ENCODE assay signal across 8 cellular contexts in genomic region chr1:10032590-10033358, GRCh38. TPM values are rescaled to one million over a fixed set of nuclear protein-coding genes. Genes with fewer than 3 reads are reported as not detected.
A peak's percentile ranks its signal among the peaks of the same experiment; 100 is the strongest.
DNase-seq lines count a peak whose midpoint lies in the region; ATAC-seq and TF ChIP-seq lines count a peak whose summit lies in the region.

Gene UBE4B (plus strand): TSS chr1:10032958. CDS start chr1:10033671, 713 bp downstream.

- peak; percentile 96 to 100 (median 98) for DNase-seq in CD4-positive, alpha-beta T cell
- DNase-seq in NCI-H82 (lab: John Stamatoyannopoulos, UW) = peak; percentile 100
- peak; percentile 98 for DNase-seq in activated CD4-positive, alpha-beta T cell treated with anti-CD3 and anti-CD28 coated beads, Interleukin-2, amount 50 U/mL, for 48 hours
- DNase-seq in dermis microvascular lymphatic vessel endothelial cell (ENCODE audit: low read depth in 2 of 2) = peak; percentile 93 to 99
- peak; percentile 98 to 99 (median 99) for DNase-seq in right lobe of liver
- peak; percentile 98 for DNase-seq in stimulated activated CD4-positive, alpha-beta T cell treated with anti-CD3 and anti-CD28 coated beads, Interleukin-4, amount 100 ng/mL, for 4 hours

- no peaks in the 10 kb centered on the region for H3K9me3 Mint-ChIP-seq in CD4-positive, alpha-beta T cell

- TF ChIP-seq CTCF in CD4-positive, alpha-beta T cell (IDR thresholded peaks at IDR 0.05) = peak; percentile 74
- TF ChIP-seq CTCF in right lobe of liver (IDR thresholded peaks at IDR 0.05) = peak; percentile 88 to 97 (median 94)

- H3K27me3 Mint-ChIP-seq in CD4-positive, alpha-beta T cell = no peaks in the 10 kb centered on the region

- CTCF ChIA-PET in CD4-positive, alpha-beta T cell (lab: Charles Lee) = interaction anchor here (1.0 to 2.8 kb wide), 2 partner anchors 82 to 119 kb away, joined by 3 to 24 read pairs; no protein-coding TSS in a partner anchor

- H3K27ac Mint-ChIP-seq in CD4-positive, alpha-beta T cell = peak within 1 kb of the TSS; percentile 99

- H3K4me3 Mint-ChIP-seq in CD4-positive, alpha-beta T cell = peak within 1 kb of the TSS; percentile 98

- peaks cover 30% of the 10 kb centered on the region for H3K4me1 Mint-ChIP-seq in CD4-positive, alpha-beta T cell (ENCODE audit: low read depth)

- peak; percentile 93 for ATAC-seq in CD4-positive, alpha-beta T cell (ENCODE audit: poor library complexity)
- ATAC-seq in GM19438 (IDR thresholded peaks at IDR 0.05; ENCODE audit: low read depth, unreplicated experiment) (peak; percentile 91), HG03575 (IDR thresholded peaks at IDR 0.05; ENCODE audit: extremely low read depth, insufficient number of reproducible peaks, low FRiP score, unreplicated experiment) (peak; percentile 61), right lobe of liver (peak; percentile 96 to 100 (median 98))

- H3K36me3 Mint-ChIP-seq in CD4-positive, alpha-beta T cell (ENCODE audit: low read depth) = peaks cover 28% of the 10 kb centered on the region

- H3K27ac ChIP-seq in CD4-positive, alpha-beta T cell (ENCODE audit: low read depth, low read length) = peak within 1 kb of the TSS; percentile 91
- H3K27ac ChIP-seq in right lobe of liver = peak within 1 kb of the TSS; percentile 87 to 91 (median 88)

- H3K27me3 ChIP-seq in CD4-positive, alpha-beta T cell (ENCODE audit: control insufficient read depth, insufficient read depth, low read length) = no peaks in the 10 kb centered on the region
- no peaks in the 10 kb centered on the region for H3K27me3 ChIP-seq in right lobe of liver

- POLR2A ChIA-PET in CD4-positive, alpha-beta T cell (lab: Charles Lee) = interaction anchor here (1.3 kb wide), 3 partner anchors 82 to 122 kb away, joined by 3 to 5 read pairs (median 5); partner anchors contain the start of genes LZIC and NMNAT1

- no peaks in the 10 kb centered on the region for H3K9me3 ChIP-seq in CD4-positive, alpha-beta T cell (ENCODE audit: control insufficient read depth, low read length)
- H3K9me3 ChIP-seq in right lobe of liver = no peaks in the 10 kb centered on the region

- peak within 1 kb of the TSS; percentile 97 to 100 (median 99) for H3K4me3 ChIP-seq in right lobe of liver

- H3K36me3 ChIP-seq in right lobe of liver = peaks cover 0 to 8% (median 0%) of the 10 kb centered on the region in 4 donors

- intact Hi-C loops in CD4-positive, alpha-beta T cell (cut with DNase I, micrococcal nuclease) = loop anchor here (1.0 to 10.0 kb wide), 17 partner anchors 82 to 1775 kb away; partner anchors contain the start of genes CENPS (in 1 of the 2), CLCN6 (in 1 of the 2), CTNNBIP1 (in 1 of the 2) and DFFA (in 1 of the 2)
- intact Hi-C loops in right lobe of liver (cut with DNase I) = loop anchor here in 1 of 2 donors (10.0 kb wide), 1 partner anchor 158 kb away; no protein-coding TSS in a partner anchor

- WGBS in right lobe of liver (ENCODE audit: insufficient coverage, low coverage, low lambda C conversion rate, missing lambda C conversion rate) = under 1% methylated on average over 32 of the region's 73 CpGs

- peak; percentile 24 for TF ChIP-seq POLR2A in right lobe of liver (IDR thresholded peaks at IDR 0.05)

- peaks cover 0 to 16% (median 2%) of the 10 kb centered on the region in 4 donors for H3K4me1 ChIP-seq in right lobe of liver

RNA-seq across cellular contexts. Expression of gene UBE4B, which starts in this region (rescaled TPM):
- 10 to 100 TPM; 27.9 to 28.7 TPM for total RNA-seq in CD4-positive, alpha-beta T cell
- 16.4 and 20.7 TPM in 2 replicates for total RNA-seq in dermis microvascular lymphatic vessel endothelial cell
- 10 to 100 TPM; 11.4 to 27.9 (median 22.6) TPM for total RNA-seq in right lobe of liver

Comparison
In these comparisons a context has a peak if more than half of its experiments do, and no peak if none do; other contexts are left out.
1. Peak in every context shown above with its lines: DNase-seq, ATAC-seq, H3K4me3 ChIP-seq and H3K27ac ChIP-seq.